19 cellular contexts compared by ENCODE assay signal in genomic region chr10:13765641-13766341, GRCh38.
DNase-seq lines count a peak whose midpoint lies in the region; ATAC-seq, FAIRE-seq and TF ChIP-seq lines count a peak whose summit lies in the region.
"Had no signal": no experiment of that assay in that cellular context is flagged by ENCODE, and none has a peak within 500 bp of the region (broad histone marks: within the 10 kb centered on the region; RNA-seq: fewer than 3 reads in every experiment).

No MANE protein-coding gene starts in this region.

- TF ChIP-seq EP300 in A549 (IDR thresholded peaks at IDR 0.05) = no peak

- no peaks in the 10 kb centered on the region for H3K9me3 Mint-ChIP-seq in activated T-cell treated with anti-CD3 and anti-CD28 coated beads, Interleukin-2, amount 50 U/mL, for 4 hours

- H3K4me1 ChIP-seq in A549 (peaks cover 7% of the 10 kb centered on the region; the same call in 2 of the 3 replicates), liver (ENCODE audit: control insufficient read depth in 4 of 4, insufficient read depth in 4 of 4, low read length in 3 of 4) (peaks cover 3 to 16% (median 13%) of the 10 kb centered on the region in 4 donors)
- H3K4me1 ChIP-seq: SJSA1 had no signal

- CTCF ChIA-PET in A549 (lab: Yijun Ruan, JAX) = interaction anchor here (0.6 to 1.3 kb wide), 3 partner anchors 11 to 106 kb away, joined by 3 to 6 read pairs (median 3); no protein-coding TSS in a partner anchor
- CTCF ChIA-PET in RWPE1 (lab: Yijun Ruan, JAX) = interaction anchor here (0.5 to 0.8 kb wide), 2 partner anchors 264 to 276 kb away, joined by 3 read pairs; no protein-coding TSS in a partner anchor

- H3K27ac ChIP-seq in A549 (peak overlapping the region; percentile 35 to 36; a peak in 5 of 6 replicates), liver (ENCODE audit: low read depth in 1 of 2, low read length in 2 of 2) (peak overlapping the region; percentile 4 to 44), RWPE1 (no peak overlapping the region)
- H3K27ac ChIP-seq: cardiac muscle cell, HL-60, SJSA1 had no signal

- DNase-seq in A549 (ENCODE audit: low read depth in 1 of 2, low spot score in 1 of 2) = peak; percentile 48 to 73
- DNase-seq in RCC 7860 (ENCODE audit: low spot score) = peak; percentile 73
- no peak for DNase-seq in activated T-cell treated with anti-CD3 and anti-CD28 coated beads, Interleukin-2, amount 50 U/mL, for 4 hours
- DNase-seq in NCI-H526 (lab: John Stamatoyannopoulos, UW) = no peak
- DNase-seq in RWPE1 (ENCODE audit: low spot score) = no peak
- no peak for DNase-seq in RPMI8226
- DNase-seq: 8988T; activated CD8-positive, alpha-beta T cell treated with anti-CD3 and anti-CD28 coated beads, Interleukin-2, amount 10 ng/mL, durations not matched to agents 7 days and 5 days; CD8-positive, alpha-beta memory T cell; glutamatergic neuron; left cardiac atrium; NCI-H2029 treated with DMSO at 0.1 percent for 48 hours; NK-92 treated with Interleukin-12 subunit alpha and Interleukin-12 subunit beta, amount 100 ng/mL, for 24 hours had no signal

- TF ChIP-seq CTCF in A549 (IDR thresholded peaks at IDR 0.05) = no peak
- TF ChIP-seq CTCF in liver (IDR thresholded peaks at IDR 0.05; ENCODE audit: low read depth, low read length, missing input control) = no peak
- no peak for TF ChIP-seq CTCF in RWPE1 (conservative IDR thresholded peaks at IDR 0.05; ENCODE audit: low read depth)

- peaks cover 9% of the 10 kb centered on the region for H3K27me3 Mint-ChIP-seq in activated T-cell treated with anti-CD3 and anti-CD28 coated beads, Interleukin-2, amount 50 U/mL, for 4 hours (ENCODE audit: low read depth)

- H3K36me3 ChIP-seq in liver (ENCODE audit: control insufficient read depth in 4 of 4, insufficient read depth in 3 of 4, low read depth in 1 of 4, low read length in 3 of 4) = no peaks in the 10 kb centered on the region
- H3K36me3 ChIP-seq: cardiac muscle cell, SJSA1 had no signal

- H3K4me3 Mint-ChIP-seq in activated T-cell treated with anti-CD3 and anti-CD28 coated beads, Interleukin-2, amount 50 U/mL, for 4 hours = no peak overlapping the region
- H3K4me3 Mint-ChIP-seq: activated CD8-positive, alpha-beta T cell treated with anti-CD3 and anti-CD28 coated beads, Interleukin-2, amount 10 ng/mL, durations not matched to agents 7 days and 5 days; CD8-positive, alpha-beta memory T cell had no signal

- no peak overlapping the region for H3K9ac ChIP-seq in liver (ENCODE audit: low read depth in 1 of 2, low read length in 2 of 2)

- TF ChIP-seq RAD21 in A549 (conservative IDR thresholded peaks at IDR 0.05 in 1 of 2, IDR thresholded peaks at IDR 0.05 in 1 of 2) = no peak
- TF ChIP-seq RAD21 in liver (IDR thresholded peaks at IDR 0.05) = peak in 1 of 2 donors; percentile 41

- peak overlapping the region; percentile 81 for H3K4me2 ChIP-seq in A549

- ATAC-seq in A549 (peak; percentile 71 to 80; a peak in 5 of 6 replicates), GM19467 (IDR thresholded peaks at IDR 0.05; ENCODE audit: unreplicated experiment) (peak; percentile 66)
- no peak for ATAC-seq in activated T-cell treated with anti-CD3 and anti-CD28 coated beads, Interleukin-2, amount 50 U/mL, for 4 hours
- ATAC-seq: activated CD8-positive, alpha-beta T cell treated with anti-CD3 and anti-CD28 coated beads, Interleukin-2, amount 10 ng/mL, durations not matched to agents 7 days and 5 days; left cardiac atrium had no signal

- 6% methylated on average over 19 of the region's 19 CpGs for WGBS in A549 (ENCODE audit: missing lambda C conversion rate)
- WGBS in liver = 26% methylated on average over 19 of the region's 19 CpGs

- H3K4me3 ChIP-seq in A549 (peak overlapping the region; percentile 26; the same call in 2 of the 3 replicates), liver (ENCODE audit: low read depth in 1 of 3, low read length in 3 of 3) (peak overlapping the region; percentile 37 to 66 (median 46))
- H3K4me3 ChIP-seq: cardiac muscle cell, SJSA1 had no signal

- H3K4me1 Mint-ChIP-seq in activated T-cell treated with anti-CD3 and anti-CD28 coated beads, Interleukin-2, amount 50 U/mL, for 4 hours (ENCODE audit: low read depth) = no peaks in the 10 kb centered on the region
- H3K4me1 Mint-ChIP-seq: CD8-positive, alpha-beta memory T cell had no signal

- H3K9me3 ChIP-seq in A549 (no peaks in the 10 kb centered on the region), liver (ENCODE audit: control insufficient read depth in 4 of 4, low read length in 3 of 4) (no peaks in the 10 kb centered on the region)
- H3K9me3 ChIP-seq: SJSA1 had no signal

- POLR2A ChIA-PET in A549 (lab: Yijun Ruan, JAX) = no interaction called here
- POLR2A ChIA-PET in RWPE1 (lab: Yijun Ruan, JAX; ENCODE audit: low non-redundant PET) = no interaction called here

- TF ChIP-seq POLR2A in A549 (IDR thresholded peaks at IDR 0.05; ENCODE audit: low read length) = no peak

- no peaks in the 10 kb centered on the region for H3K27me3 ChIP-seq in liver (ENCODE audit: control insufficient read depth in 4 of 4, insufficient read depth in 4 of 4, low read length in 3 of 4)
- H3K27me3 ChIP-seq: cardiac muscle cell, SJSA1 had no signal

- FAIRE-seq in A549 (lab: Jason Lieb, UNC) = no peak
- FAIRE-seq in RCC 7860 (lab: Jason Lieb, UNC) = peak; percentile 94
- FAIRE-seq: TTC549 had no signal

- no peaks in the 10 kb centered on the region for H3K36me3 Mint-ChIP-seq in activated T-cell treated with anti-CD3 and anti-CD28 coated beads, Interleukin-2, amount 50 U/mL, for 4 hours (ENCODE audit: insufficient read depth)
- H3K36me3 Mint-ChIP-seq: CD8-positive, alpha-beta memory T cell had no signal

TF ChIP-seq in A549, 52 proteins besides CTCF, POLR2A, EP300 and RAD21:
- TF ChIP-seq GATA3 (IDR thresholded peaks at IDR 0.05; ENCODE audit: borderline replicate concordance) (peak; percentile 30; the same call in 1 of the 2 replicates), BHLHE40 (IDR thresholded peaks at IDR 0.05; ENCODE audit: low read depth, low read length) (no peak), MAX (IDR thresholded peaks at IDR 0.05) (peak; percentile 30; the same call in 1 of the 2 replicates)

TF ChIP-seq in liver, 16 proteins besides CTCF, POLR2A, EP300 and RAD21 (continues in another document):
- TF ChIP-seq TAF1 (conservative IDR thresholded peaks at IDR 0.05) (peak; percentile 56), EGR1 (IDR thresholded peaks at IDR 0.05; ENCODE audit: low read depth in 2 of 2) (peak in 1 of 2 donors; percentile 24), ATF3 (IDR thresholded peaks at IDR 0.05) (no peak), MAX (IDR thresholded peaks at IDR 0.05) (peak; percentile 34), ZBTB33 (IDR thresholded peaks at IDR 0.05) (peak; percentile 50), REST (IDR thresholded peaks at IDR 0.05) (peak; percentile 56), YY1 (IDR thresholded peaks at IDR 0.05) (peak; percentile 85), JUND (IDR thresholded peaks at IDR 0.05) (no peak), FOXA2 (IDR thresholded peaks at IDR 0.05) (peak; percentile 17), NR2F2 (IDR thresholded peaks at IDR 0.05) (peak; percentile 25), RXRA (IDR thresholded peaks at IDR 0.05) (peak; percentile 42 to 51), GABPA (IDR thresholded peaks at IDR 0.05 in 1 of 2, conservative IDR thresholded peaks at IDR 0.05 in 1 of 2) (peak in 1 of 2 donors; percentile 17), FOXA1 (IDR thresholded peaks at IDR 0.05) (no peak), HNF4G (IDR thresholded peaks at IDR 0.05) (no peak), SP1 (IDR thresholded peaks at IDR 0.05) (peak; percentile 82)

Comparison
In these comparisons a context has a peak if more than half of its experiments do, and no peak if none do; other contexts are left out.
1. ATAC-seq: peak in A549 (2 of 2) and GM19467 (single experiment); none in activated T-cell treated with anti-CD3 and anti-CD28 coated beads, Interleukin-2, amount 50 U/mL, for 4 hours (0 of 2).
2. DNase-seq: peak in A549 (2 of 2) and RCC 7860 (single experiment); none in activated T-cell treated with anti-CD3 and anti-CD28 coated beads, Interleukin-2, amount 50 U/mL, for 4 hours (single experiment), NCI-H526 (0 of 2), RWPE1 (single experiment) and RPMI8226 (single experiment).